ENCODE assay signal across 8 cellular contexts in the genomic region with DNA sequence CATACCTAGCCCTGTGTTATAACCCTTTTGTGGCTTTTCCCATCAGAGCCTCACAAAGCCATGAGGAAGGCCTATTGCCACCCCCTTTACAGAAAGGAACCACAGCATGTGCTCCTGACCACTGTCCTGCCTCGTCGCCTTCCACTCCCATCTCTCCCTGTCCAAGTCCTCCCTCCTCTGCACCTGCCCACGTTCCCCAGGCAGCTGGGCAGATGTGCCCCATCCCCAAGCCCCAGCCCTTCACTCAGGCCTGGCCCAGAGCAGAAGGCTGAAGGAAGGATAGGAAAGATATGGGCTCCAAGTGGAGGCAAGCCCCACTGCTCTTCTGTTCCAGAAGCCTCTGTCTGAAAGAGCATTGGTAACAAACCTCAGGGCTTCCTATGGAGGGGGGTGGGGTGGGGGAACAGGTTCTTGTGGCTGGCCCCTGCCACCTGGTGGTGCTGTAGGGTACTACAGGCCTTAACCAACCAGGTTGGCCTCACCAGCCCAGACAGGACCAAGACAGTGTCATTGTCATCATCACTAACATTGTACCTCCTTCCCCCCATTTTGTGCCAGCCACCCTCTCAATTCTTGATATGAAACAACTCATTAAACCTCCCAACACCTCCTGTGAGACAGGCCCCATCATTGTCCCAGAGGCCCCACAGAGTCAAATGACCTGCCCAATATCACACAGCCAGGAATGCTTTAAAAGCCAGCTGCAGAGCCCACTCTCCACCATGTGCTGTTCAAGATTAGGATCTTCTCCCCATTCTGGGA. TPM values are rescaled to one million over a fixed set of nuclear protein-coding genes. Genes with fewer than 3 reads are reported as not detected.
DNase-seq lines count a peak whose midpoint lies in the region; ATAC-seq, FAIRE-seq and TF ChIP-seq lines count a peak whose summit lies in the region.

No MANE protein-coding gene starts in this region.

- CTCF ChIA-PET in K562 (lab: Yijun Ruan, JAX; ENCODE audit: low intra/inter-chr PET ratio) = interaction anchor here (0.8 to 3.4 kb wide), 5 partner anchors 87 to 425 kb away, joined by 3 to 36 read pairs (median 3); partner anchors contain the start of genes DUSP7, PARP3 and RRP9

- in situ Hi-C loops in ACHN (cut with HindIII; ENCODE audit: low pct_ligation_motif_present, low pct_unique_long_range_greater_than_20kb, low sequenced_read_pairs) (no loop called here), K562 (cut with MboI) (no loop called here)

- H3K27ac ChIP-seq in K562 (ENCODE audit: extremely low read depth, low read depth, low read length) = no peak overlapping the region

- no peak overlapping the region for H3K9ac ChIP-seq in K562 (ENCODE audit: insufficient read depth in 1 of 2, low read depth in 2 of 2, low read length in 2 of 2)

- intact Hi-C loops in K562 (cut with micrococcal nuclease) = loop anchor here (1.0 to 5.0 kb wide), 3 partner anchors 91 to 202 kb away; partner anchors contain the start of genes PARP3 and RRP9

- H2AFZ ChIP-seq in K562 (ENCODE audit: low read depth, low read length) = no peak overlapping the region

- TF ChIP-seq CTCF in NB4 (IDR thresholded peaks at IDR 0.05; ENCODE audit: low read depth, low read length) = peak; percentile 66
- peak; percentile 83 to 85 (median 84) for TF ChIP-seq CTCF in K562 (IDR thresholded peaks at IDR 0.05 in 2 of 3, conservative IDR thresholded peaks at IDR 0.05 in 1 of 3; ENCODE audit: insufficient read depth in 2 of 3, low read depth in 1 of 3, low read length in 3 of 3)

- 17% methylated on average over 2 of the region's 3 CpGs for WGBS in K562 (ENCODE audit: insufficient coverage, low coverage, missing lambda C conversion rate)

- H4K20me1 ChIP-seq in K562 (replicated peaks; ENCODE audit: control insufficient read depth, insufficient read depth, low read length) = no peaks in the 10 kb centered on the region

- H3K9me1 ChIP-seq in K562 (ENCODE audit: control insufficient read depth, insufficient read depth, low read length) = no peaks in the 10 kb centered on the region

- POLR2A ChIA-PET in K562 (lab: Yijun Ruan, JAX) = interaction anchor here (1.1 kb wide), 1 partner anchor 134 kb away, joined by 3 read pairs; no protein-coding TSS in a partner anchor

- no peak for TF ChIP-seq POLR2A in NB4 (IDR thresholded peaks at IDR 0.05; ENCODE audit: extremely low read depth, insufficient read length)
- no peak for TF ChIP-seq POLR2A in K562 (conservative IDR thresholded peaks at IDR 0.05)

- H3K36me3 ChIP-seq in K562 (ENCODE audit: control insufficient read depth, insufficient read depth, low read length) = peaks cover 62% of the 10 kb centered on the region; the same call in 1 of the 3 replicates

- peak; percentile 93 for FAIRE-seq in GM18507 (lab: Jason Lieb, UNC)
- FAIRE-seq in K562 (lab: Jason Lieb, UNC) = peak; percentile 90

- no peaks in the 10 kb centered on the region for H3K79me2 ChIP-seq in K562 (ENCODE audit: control insufficient read depth, insufficient read depth, low read length)

- no peaks in the 10 kb centered on the region for H3K27me3 ChIP-seq in K562 (ENCODE audit: control insufficient read depth in 2 of 2, insufficient read depth in 2 of 2, low read length in 2 of 2)

- no peak for TF ChIP-seq EP300 in K562 (IDR thresholded peaks at IDR 0.05; ENCODE audit: low read length)

- TF ChIP-seq RAD21 in K562 (CRISPR knock-in tag; conservative IDR thresholded peaks at IDR 0.05 in 1 of 2, IDR thresholded peaks at IDR 0.05 in 1 of 2) = peak; percentile 89 to 92

- H3K4me2 ChIP-seq in K562 (ENCODE audit: insufficient read depth, low read length) = no peak overlapping the region

- DNase-seq in ACHN = peak; percentile 65
- DNase-seq in GM18507 (ENCODE audit: extremely low spot score, insufficient read length, low read depth) = peak; percentile 87
- DNase-seq in NB4 (ENCODE audit: low read depth) = peak; percentile 84
- peak; percentile 80 for DNase-seq in UCSD-AML1 (lab: John Stamatoyannopoulos, UW; ENCODE audit: unreplicated experiment)
- peak; percentile 80 to 86 (median 84) for DNase-seq in K562 (ENCODE audit: extremely low read depth in 1 of 4, low spot score in 3 of 4)
- DNase-seq in iPS DF 19.7 (ENCODE audit: low read depth, low spot score) = peak; percentile 28
- DNase-seq in smooth muscle cell of the brain vasculature (ENCODE audit: low read depth, low spot score) = peak; percentile 39

- BruUV-seq in K562 (replicated peaks; lab: Mats Ljungman, UMichigan) = no TSS peak

- no peaks in the 10 kb centered on the region for H3K9me3 ChIP-seq in K562 (replicated peaks; ENCODE audit: control insufficient read depth, insufficient read depth, low read depth, low read length)

- H3K4me3 ChIP-seq in NB4 (ENCODE audit: low read depth, low read length) (no peak overlapping the region), K562 (no peak overlapping the region)

- H3K4me1 ChIP-seq in K562 (replicated peaks in 1 of 2; ENCODE audit: control insufficient read depth in 2 of 2, insufficient read depth in 2 of 2, low read length in 2 of 2) = no peaks in the 10 kb centered on the region

- peak; percentile 98 for ATAC-seq in K562
- ATAC-seq in GM21360 (IDR thresholded peaks at IDR 0.05; ENCODE audit: unreplicated experiment) = no peak

TF ChIP-seq in K562, 482 proteins besides CTCF, POLR2A, EP300 and RAD21 (continues in another document):
- TF ChIP-seq, protein P1, sequence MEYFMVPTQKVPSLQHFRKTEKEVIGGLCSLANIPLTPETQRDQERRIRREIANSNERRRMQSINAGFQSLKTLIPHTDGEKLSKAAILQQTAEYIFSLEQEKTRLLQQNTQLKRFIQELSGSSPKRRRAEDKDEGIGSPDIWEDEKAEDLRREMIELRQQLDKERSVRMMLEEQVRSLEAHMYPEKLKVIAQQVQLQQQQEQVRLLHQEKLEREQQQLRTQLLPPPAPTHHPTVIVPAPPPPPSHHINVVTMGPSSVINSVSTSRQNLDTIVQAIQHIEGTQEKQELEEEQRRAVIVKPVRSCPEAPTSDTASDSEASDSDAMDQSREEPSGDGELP (CRISPR knock-in tag; IDR thresholded peaks at IDR 0.05; ENCODE audit: borderline replicate concordance) = peak; percentile 40; the same call in 1 of the 2 replicates
- TF ChIP-seq YY1 (IDR thresholded peaks at IDR 0.05; ENCODE audit: borderline replicate concordance in 1 of 3, control insufficient read depth in 1 of 3, extremely low read depth in 1 of 3, insufficient read depth in 3 of 3, insufficient read length in 1 of 3, insufficient replicate concordance in 2 of 3, low read depth in 1 of 3, low read length in 2 of 3) (peak in 1 of 3 experiments; percentile 30), HDGF (IDR thresholded peaks at IDR 0.05) (no peak), ARNT (IDR thresholded peaks at IDR 0.05) (no peak)
- TF ChIP-seq, protein P2, sequence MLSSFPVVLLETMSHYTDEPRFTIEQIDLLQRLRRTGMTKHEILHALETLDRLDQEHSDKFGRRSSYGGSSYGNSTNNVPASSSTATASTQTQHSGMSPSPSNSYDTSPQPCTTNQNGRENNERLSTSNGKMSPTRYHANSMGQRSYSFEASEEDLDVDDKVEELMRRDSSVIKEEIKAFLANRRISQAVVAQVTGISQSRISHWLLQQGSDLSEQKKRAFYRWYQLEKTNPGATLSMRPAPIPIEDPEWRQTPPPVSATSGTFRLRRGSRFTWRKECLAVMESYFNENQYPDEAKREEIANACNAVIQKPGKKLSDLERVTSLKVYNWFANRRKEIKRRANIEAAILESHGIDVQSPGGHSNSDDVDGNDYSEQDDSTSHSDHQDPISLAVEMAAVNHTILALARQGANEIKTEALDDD (IDR thresholded peaks at IDR 0.05) = 0 out of 2 replicates have a peak, but pooled peaks have one; percentile 24

RNA-seq across cellular contexts. Expression of gene POC1A, which starts 10.0 kb away (rescaled TPM):
- total RNA-seq in K562 (2011; cell fraction: chromatin; rRNA removed; ENCODE audit: low replicate concordance) = 17.1 and 37.8 TPM in 2 replicates
- total RNA-seq in K562 (2011; cell fraction: nucleolus; rRNA removed) = 20.3 and 28.8 TPM in 2 replicates
- 15.6 and 16.6 TPM in 2 replicates for total RNA-seq in K562 (2011; cell fraction: nucleoplasm; rRNA removed)
- total RNA-seq in K562 (2014; rRNA removed) (16.0 and 19.6 TPM in 2 replicates), K562 (2014; rRNA removed; fragmentation: Illumina TruSeq; extraction: Trizol) (7.5 and 8.5 TPM in 2 replicates), K562 (2015; rRNA removed; fragmentation: Illumina TruSeq; extraction: Trizol) (9.5 and 11.3 TPM in 2 replicates), K562 (2021) (15.9 and 17.4 TPM in 2 replicates)
- polyA plus RNA-seq in K562 (2011; rRNA removed) (15.2 and 16.6 TPM in 2 replicates), K562 (2014; fragmentation: Illumina TruSeq; extraction: Trizol) (17.5 and 19.6 TPM in 2 replicates), K562 (2014; fragmentation: Nextera tagmentation; extraction: Ambion mirVana) (1 to 10 TPM; 7.2 to 9.4 TPM), K562 (2014; rRNA removed) (12.1 and 17.3 TPM in 2 replicates)
- polyA plus RNA-seq in K562 (2011; cell fraction: cytosol; rRNA removed) = 17.6 and 22.5 TPM in 2 replicates
- polyA plus RNA-seq in K562 (2011; cell fraction: nucleus; rRNA removed) = 16.6 and 21.0 TPM in 2 replicates
- polyA plus RNA-seq in K562 (2012) = 15.6 and 25.7 TPM in 2 replicates
- 10.6 and 17.7 TPM in 2 replicates for polyA minus RNA-seq in K562 (2011; rRNA and poly(A)+ RNA removed)
- 8.0 and 12.1 TPM in 2 replicates for polyA minus RNA-seq in K562 (2011; cell fraction: cytosol; rRNA and poly(A)+ RNA removed)
- polyA minus RNA-seq in K562 (2011; cell fraction: nucleus; rRNA and poly(A)+ RNA removed) = 12.7 and 14.3 TPM in 2 replicates

RNA-seq across cellular contexts. Expression of gene ALAS1, which starts 53.7 kb away (rescaled TPM):
- 14.5 and 27.2 TPM in 2 replicates for total RNA-seq in K562 (2011; cell fraction: chromatin; rRNA removed; ENCODE audit: low replicate concordance)
- total RNA-seq in K562 (2011; cell fraction: nucleolus; rRNA removed) = 14.3 and 26.5 TPM in 2 replicates
- 13.9 and 14.0 TPM in 2 replicates for total RNA-seq in K562 (2011; cell fraction: nucleoplasm; rRNA removed)
- total RNA-seq in K562 (2014; rRNA removed) = 21.8 and 27.3 TPM in 2 replicates
- total RNA-seq in K562 (2014; rRNA removed; fragmentation: Illumina TruSeq; extraction: Trizol) = 22.7 and 23.8 TPM in 2 replicates
- 34.5 and 36.8 TPM in 2 replicates for total RNA-seq in K562 (2015; rRNA removed; fragmentation: Illumina TruSeq; extraction: Trizol)
- total RNA-seq in K562 (2021) = 24.3 and 27.6 TPM in 2 replicates
- polyA plus RNA-seq in K562 (2011; rRNA removed) = 30.4 and 34.4 TPM in 2 replicates
- 35.6 and 59.5 TPM in 2 replicates for polyA plus RNA-seq in K562 (2011; cell fraction: cytosol; rRNA removed)
- 26.6 and 46.7 TPM in 2 replicates for polyA plus RNA-seq in K562 (2011; cell fraction: nucleus; rRNA removed)
- 28.0 and 35.8 TPM in 2 replicates for polyA plus RNA-seq in K562 (2012)
- polyA plus RNA-seq in K562 (2014; fragmentation: Illumina TruSeq; extraction: Trizol) = 39.2 and 41.6 TPM in 2 replicates
- 10 to 100 TPM; 37.8 to 49.5 TPM for polyA plus RNA-seq in K562 (2014; fragmentation: Nextera tagmentation; extraction: Ambion mirVana)
- polyA plus RNA-seq in K562 (2014; rRNA removed) = 21.4 and 24.4 TPM in 2 replicates
- 21.4 and 27.1 TPM in 2 replicates for polyA minus RNA-seq in K562 (2011; rRNA and poly(A)+ RNA removed)
- polyA minus RNA-seq in K562 (2011; cell fraction: cytosol; rRNA and poly(A)+ RNA removed) = 20.3 and 25.5 TPM in 2 replicates
- 9.0 and 9.6 TPM in 2 replicates for polyA minus RNA-seq in K562 (2011; cell fraction: nucleus; rRNA and poly(A)+ RNA removed)

Comparison
In these comparisons a context has a peak if more than half of its experiments do, and no peak if none do; other contexts are left out.
1. DNase-seq: peak in every context shown above with its lines; median percentile 87 in GM18507; 84 in K562; 84 in NB4; 80 in UCSD-AML1; 65 in ACHN; 39 in smooth muscle cell of the brain vasculature; 28 in iPS DF 19.7.